ENCODE assay signal across 21 cellular contexts in the genomic region with DNA sequence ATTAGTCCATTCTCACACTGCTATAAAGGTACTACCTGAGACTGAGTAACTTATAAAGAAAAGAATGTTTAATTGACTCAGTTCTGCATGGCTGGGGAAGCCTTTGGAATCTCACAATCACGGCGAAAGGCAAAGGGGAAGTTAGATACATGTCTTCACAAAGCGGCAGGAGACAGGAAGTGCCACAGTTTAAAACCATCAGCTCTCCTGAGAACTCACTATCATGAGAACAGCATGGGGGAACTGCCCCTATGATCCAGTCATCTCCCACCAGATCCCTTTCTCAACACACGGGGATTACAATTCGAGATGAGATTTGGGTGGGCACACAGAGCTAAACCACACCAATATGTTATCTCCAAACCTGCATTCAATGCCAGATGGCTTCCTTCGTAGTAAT.
"Had no signal": no experiment of that assay in that cellular context is flagged by ENCODE, and none has a peak within 500 bp of the region (broad histone marks: within the 10 kb centered on the region; RNA-seq: fewer than 3 reads in every experiment).

No MANE protein-coding gene starts in this region.

- H3K4me1 ChIP-seq: gastrocnemius medialis, psoas muscle, sigmoid colon, spleen, tibial nerve, upper lobe of left lung had no signal

- H3K27ac ChIP-seq: epithelial cell of prostate, gastrocnemius medialis, ovary, psoas muscle, sigmoid colon, spleen, thoracic aorta, tibial nerve, upper lobe of left lung had no signal

- H3K36me3 ChIP-seq: gastrocnemius medialis, ovary, sigmoid colon, spleen, thoracic aorta, tibial nerve, upper lobe of left lung had no signal

- H3K4me3 ChIP-seq: gastrocnemius medialis, lung, mucosa of descending colon, ovary, psoas muscle, sigmoid colon, spleen, thoracic aorta, tibial nerve, upper lobe of left lung had no signal

- H3K27me3 ChIP-seq: gastrocnemius medialis, ovary, sigmoid colon, spleen, tibial nerve, upper lobe of left lung had no signal

- H3K9me3 ChIP-seq: gastrocnemius medialis, mucosa of descending colon, ovary, psoas muscle, sigmoid colon, spleen, thoracic aorta, tibial nerve, upper lobe of left lung had no signal

- DNase-seq: cerebellar nuclear complex; cortex of kidney; effector CD4-positive, alpha-beta T cell; foreskin fibroblast; gastrocnemius medialis; head of caudate nucleus; mucosa of descending colon; naive B cell; occipital lobe; ovary; posterior cingulate gyrus; psoas muscle; right cardiac atrium; sigmoid colon; spleen; stimulated activated naive B cell treated with anti-CD40 and anti-IgM and Interleukin-4, amounts not matched to agents 10 μg/mL and 1 μg/mL and 100 μg/mL, for 72 hours; upper lobe of left lung had no signal
